In the genomic region with DNA sequence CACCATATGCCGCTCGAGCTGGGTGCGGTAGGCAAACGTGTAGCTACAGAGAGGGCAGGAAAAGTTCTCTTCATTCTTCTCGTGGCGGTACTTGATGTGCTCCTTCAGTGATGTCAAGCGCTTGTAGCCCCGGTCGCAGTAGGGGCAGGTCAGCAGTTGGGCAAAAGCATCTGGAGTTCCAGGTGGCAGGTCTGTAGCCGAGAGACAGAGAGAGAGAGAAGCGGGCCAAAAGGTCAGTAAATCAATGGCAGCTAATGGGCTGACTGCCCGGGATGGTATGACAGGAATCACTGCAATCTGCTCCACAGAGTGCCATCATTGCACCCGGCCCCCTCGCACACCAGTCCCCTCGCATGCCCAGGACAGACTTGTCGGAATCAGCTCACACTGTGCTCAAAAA, we compare ENCODE assay signal across 2 cellular contexts.
TF ChIP-seq lines count a peak whose summit lies in the region.

No MANE protein-coding gene starts in this region.

TF ChIP-seq in HepG2, 621 proteins besides CTCF, POLR2A, EP300 and RAD21 (continued from another document):
- TF ChIP-seq, protein P1, sequence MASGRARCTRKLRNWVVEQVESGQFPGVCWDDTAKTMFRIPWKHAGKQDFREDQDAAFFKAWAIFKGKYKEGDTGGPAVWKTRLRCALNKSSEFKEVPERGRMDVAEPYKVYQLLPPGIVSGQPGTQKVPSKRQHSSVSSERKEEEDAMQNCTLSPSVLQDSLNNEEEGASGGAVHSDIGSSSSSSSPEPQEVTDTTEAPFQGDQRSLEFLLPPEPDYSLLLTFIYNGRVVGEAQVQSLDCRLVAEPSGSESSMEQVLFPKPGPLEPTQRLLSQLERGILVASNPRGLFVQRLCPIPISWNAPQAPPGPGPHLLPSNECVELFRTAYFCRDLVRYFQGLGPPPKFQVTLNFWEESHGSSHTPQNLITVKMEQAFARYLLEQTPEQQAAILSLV (CRISPR knock-in tag; IDR thresholded peaks at IDR 0.05; ENCODE audit: borderline replicate concordance), result no peak
- TF ChIP-seq KLF16 (CRISPR knock-in tag; IDR thresholded peaks at IDR 0.05) (no peak), ZSCAN30 (CRISPR knock-in tag; IDR thresholded peaks at IDR 0.05) (no peak), ZNF230 (CRISPR knock-in tag; IDR thresholded peaks at IDR 0.05) (no peak), MAFG (CRISPR knock-in tag; IDR thresholded peaks at IDR 0.05) (no peak), GPN1 (CRISPR knock-in tag; IDR thresholded peaks at IDR 0.05; ENCODE audit: borderline replicate concordance) (no peak), DNMT1 (CRISPR knock-in tag; IDR thresholded peaks at IDR 0.05) (no peak)
- TF ChIP-seq, protein P2, sequence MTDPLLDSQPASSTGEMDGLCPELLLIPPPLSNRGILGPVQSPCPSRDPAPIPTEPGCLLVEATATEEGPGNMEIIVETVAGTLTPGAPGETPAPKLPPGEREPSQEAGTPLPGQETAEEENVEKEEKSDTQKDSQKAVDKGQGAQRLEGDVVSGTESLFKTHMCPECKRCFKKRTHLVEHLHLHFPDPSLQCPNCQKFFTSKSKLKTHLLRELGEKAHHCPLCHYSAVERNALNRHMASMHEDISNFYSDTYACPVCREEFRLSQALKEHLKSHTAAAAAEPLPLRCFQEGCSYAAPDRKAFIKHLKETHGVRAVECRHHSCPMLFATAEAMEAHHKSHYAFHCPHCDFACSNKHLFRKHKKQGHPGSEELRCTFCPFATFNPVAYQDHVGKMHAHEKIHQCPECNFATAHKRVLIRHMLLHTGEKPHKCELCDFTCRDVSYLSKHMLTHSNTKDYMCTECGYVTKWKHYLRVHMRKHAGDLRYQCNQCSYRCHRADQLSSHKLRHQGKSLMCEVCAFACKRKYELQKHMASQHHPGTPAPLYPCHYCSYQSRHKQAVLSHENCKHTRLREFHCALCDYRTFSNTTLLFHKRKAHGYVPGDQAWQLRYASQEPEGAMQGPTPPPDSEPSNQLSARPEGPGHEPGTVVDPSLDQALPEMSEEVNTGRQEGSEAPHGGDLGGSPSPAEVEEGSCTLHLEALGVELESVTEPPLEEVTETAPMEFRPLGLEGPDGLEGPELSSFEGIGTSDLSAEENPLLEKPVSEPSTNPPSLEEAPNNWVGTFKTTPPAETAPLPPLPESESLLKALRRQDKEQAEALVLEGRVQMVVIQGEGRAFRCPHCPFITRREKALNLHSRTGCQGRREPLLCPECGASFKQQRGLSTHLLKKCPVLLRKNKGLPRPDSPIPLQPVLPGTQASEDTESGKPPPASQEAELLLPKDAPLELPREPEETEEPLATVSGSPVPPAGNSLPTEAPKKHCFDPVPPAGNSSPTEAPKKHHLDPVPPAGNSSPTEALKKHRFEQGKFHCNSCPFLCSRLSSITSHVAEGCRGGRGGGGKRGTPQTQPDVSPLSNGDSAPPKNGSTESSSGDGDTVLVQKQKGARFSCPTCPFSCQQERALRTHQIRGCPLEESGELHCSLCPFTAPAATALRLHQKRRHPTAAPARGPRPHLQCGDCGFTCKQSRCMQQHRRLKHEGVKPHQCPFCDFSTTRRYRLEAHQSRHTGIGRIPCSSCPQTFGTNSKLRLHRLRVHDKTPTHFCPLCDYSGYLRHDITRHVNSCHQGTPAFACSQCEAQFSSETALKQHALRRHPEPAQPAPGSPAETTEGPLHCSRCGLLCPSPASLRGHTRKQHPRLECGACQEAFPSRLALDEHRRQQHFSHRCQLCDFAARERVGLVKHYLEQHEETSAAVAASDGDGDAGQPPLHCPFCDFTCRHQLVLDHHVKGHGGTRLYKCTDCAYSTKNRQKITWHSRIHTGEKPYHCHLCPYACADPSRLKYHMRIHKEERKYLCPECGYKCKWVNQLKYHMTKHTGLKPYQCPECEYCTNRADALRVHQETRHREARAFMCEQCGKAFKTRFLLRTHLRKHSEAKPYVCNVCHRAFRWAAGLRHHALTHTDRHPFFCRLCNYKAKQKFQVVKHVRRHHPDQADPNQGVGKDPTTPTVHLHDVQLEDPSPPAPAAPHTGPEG (CRISPR knock-in tag; IDR thresholded peaks at IDR 0.05), result no peak
- TF ChIP-seq, protein P3, sequence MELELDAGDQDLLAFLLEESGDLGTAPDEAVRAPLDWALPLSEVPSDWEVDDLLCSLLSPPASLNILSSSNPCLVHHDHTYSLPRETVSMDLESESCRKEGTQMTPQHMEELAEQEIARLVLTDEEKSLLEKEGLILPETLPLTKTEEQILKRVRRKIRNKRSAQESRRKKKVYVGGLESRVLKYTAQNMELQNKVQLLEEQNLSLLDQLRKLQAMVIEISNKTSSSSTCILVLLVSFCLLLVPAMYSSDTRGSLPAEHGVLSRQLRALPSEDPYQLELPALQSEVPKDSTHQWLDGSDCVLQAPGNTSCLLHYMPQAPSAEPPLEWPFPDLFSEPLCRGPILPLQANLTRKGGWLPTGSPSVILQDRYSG (CRISPR knock-in tag; IDR thresholded peaks at IDR 0.05), result no peak
- TF ChIP-seq, protein P4, sequence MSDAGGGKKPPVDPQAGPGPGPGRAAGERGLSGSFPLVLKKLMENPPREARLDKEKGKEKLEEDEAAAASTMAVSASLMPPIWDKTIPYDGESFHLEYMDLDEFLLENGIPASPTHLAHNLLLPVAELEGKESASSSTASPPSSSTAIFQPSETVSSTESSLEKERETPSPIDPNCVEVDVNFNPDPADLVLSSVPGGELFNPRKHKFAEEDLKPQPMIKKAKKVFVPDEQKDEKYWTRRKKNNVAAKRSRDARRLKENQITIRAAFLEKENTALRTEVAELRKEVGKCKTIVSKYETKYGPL (CRISPR knock-in tag; IDR thresholded peaks at IDR 0.05), result no peak
- TF ChIP-seq, protein P5, sequence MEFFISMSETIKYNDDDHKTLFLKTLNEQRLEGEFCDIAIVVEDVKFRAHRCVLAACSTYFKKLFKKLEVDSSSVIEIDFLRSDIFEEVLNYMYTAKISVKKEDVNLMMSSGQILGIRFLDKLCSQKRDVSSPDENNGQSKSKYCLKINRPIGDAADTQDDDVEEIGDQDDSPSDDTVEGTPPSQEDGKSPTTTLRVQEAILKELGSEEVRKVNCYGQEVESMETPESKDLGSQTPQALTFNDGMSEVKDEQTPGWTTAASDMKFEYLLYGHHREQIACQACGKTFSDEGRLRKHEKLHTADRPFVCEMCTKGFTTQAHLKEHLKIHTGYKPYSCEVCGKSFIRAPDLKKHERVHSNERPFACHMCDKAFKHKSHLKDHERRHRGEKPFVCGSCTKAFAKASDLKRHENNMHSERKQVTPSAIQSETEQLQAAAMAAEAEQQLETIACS (CRISPR knock-in tag; IDR thresholded peaks at IDR 0.05), result no peak
TF ChIP-seq in HepG2: peak in this region for 0.

TF ChIP-seq in SK-N-SH, 30 proteins besides CTCF, POLR2A, EP300 and RAD21 (continued from another document):
- TF ChIP-seq, protein P6, sequence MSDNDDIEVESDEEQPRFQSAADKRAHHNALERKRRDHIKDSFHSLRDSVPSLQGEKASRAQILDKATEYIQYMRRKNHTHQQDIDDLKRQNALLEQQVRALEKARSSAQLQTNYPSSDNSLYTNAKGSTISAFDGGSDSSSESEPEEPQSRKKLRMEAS (IDR thresholded peaks at IDR 0.05; ENCODE audit: low read depth), result no peak
- TF ChIP-seq GABPA (IDR thresholded peaks at IDR 0.05; ENCODE audit: low read depth), result no peak
- TF ChIP-seq TEAD4 (IDR thresholded peaks at IDR 0.05; ENCODE audit: borderline replicate concordance, insufficient read depth), result no peak
- no peak for TF ChIP-seq RFX5 (IDR thresholded peaks at IDR 0.05; ENCODE audit: low read length)
- TF ChIP-seq, protein P7, sequence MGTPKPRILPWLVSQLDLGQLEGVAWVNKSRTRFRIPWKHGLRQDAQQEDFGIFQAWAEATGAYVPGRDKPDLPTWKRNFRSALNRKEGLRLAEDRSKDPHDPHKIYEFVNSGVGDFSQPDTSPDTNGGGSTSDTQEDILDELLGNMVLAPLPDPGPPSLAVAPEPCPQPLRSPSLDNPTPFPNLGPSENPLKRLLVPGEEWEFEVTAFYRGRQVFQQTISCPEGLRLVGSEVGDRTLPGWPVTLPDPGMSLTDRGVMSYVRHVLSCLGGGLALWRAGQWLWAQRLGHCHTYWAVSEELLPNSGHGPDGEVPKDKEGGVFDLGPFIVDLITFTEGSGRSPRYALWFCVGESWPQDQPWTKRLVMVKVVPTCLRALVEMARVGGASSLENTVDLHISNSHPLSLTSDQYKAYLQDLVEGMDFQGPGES (IDR thresholded peaks at IDR 0.05; ENCODE audit: low read depth, low read length), result no peak
- TF ChIP-seq TAF1 (IDR thresholded peaks at IDR 0.05; ENCODE audit: borderline replicate concordance, low read depth, low read length), result no peak
- TF ChIP-seq, protein P8, sequence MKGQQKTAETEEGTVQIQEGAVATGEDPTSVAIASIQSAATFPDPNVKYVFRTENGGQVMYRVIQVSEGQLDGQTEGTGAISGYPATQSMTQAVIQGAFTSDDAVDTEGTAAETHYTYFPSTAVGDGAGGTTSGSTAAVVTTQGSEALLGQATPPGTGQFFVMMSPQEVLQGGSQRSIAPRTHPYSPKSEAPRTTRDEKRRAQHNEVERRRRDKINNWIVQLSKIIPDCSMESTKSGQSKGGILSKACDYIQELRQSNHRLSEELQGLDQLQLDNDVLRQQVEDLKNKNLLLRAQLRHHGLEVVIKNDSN (IDR thresholded peaks at IDR 0.05; ENCODE audit: borderline replicate concordance, low read depth), result no peak
- TF ChIP-seq RXRA (IDR thresholded peaks at IDR 0.05; ENCODE audit: borderline replicate concordance, low read depth), result no peak
- TF ChIP-seq GATA2 (CRISPR knock-in tag; IDR thresholded peaks at IDR 0.05), result no peak
- no peak for TF ChIP-seq MXI1 (IDR thresholded peaks at IDR 0.05; ENCODE audit: low read depth, low read length)
